ENCODE assay signal across 8 cellular contexts in genomic region chr1:200668514-200669313, GRCh38. TPM values are rescaled to one million over a fixed set of nuclear protein-coding genes. Genes with fewer than 3 reads are reported as not detected.
DNase-seq lines count a peak whose midpoint lies in the region; ATAC-seq and TF ChIP-seq lines count a peak whose summit lies in the region.

No MANE protein-coding gene starts in this region.

- no peak for TF ChIP-seq CTCF in A673 (conservative IDR thresholded peaks at IDR 0.05; ENCODE audit: low read depth, low read length)
- no peak for TF ChIP-seq CTCF in breast epithelium (IDR thresholded peaks at IDR 0.05)
- peak; percentile 11 for TF ChIP-seq CTCF in mucosa of descending colon (IDR thresholded peaks at IDR 0.05)

- POLR2A ChIA-PET in A673 (lab: Charles Lee; ENCODE audit: low non-redundant PET): interaction anchor here (0.5 to 0.8 kb wide), 4 partner anchors 14 to 490 kb away, joined by 3 to 14 read pairs (median 4); no protein-coding TSS in a partner anchor

- TSS peak; percentile 78 for BruUV-seq in A673 (replicated peaks; lab: Mats Ljungman, UMichigan)

- intact Hi-C loops in A673 (cut with micrococcal nuclease; ENCODE audit: unreplicated experiment) (no loop called here), breast epithelium (cut with DNase I; ENCODE audit: low total_unique reads) (no loop called here), mucosa of descending colon (cut with DNase I, micrococcal nuclease) (no loop called here)

- no peaks in the 10 kb centered on the region for H3K9me3 ChIP-seq in A673 (ENCODE audit: low read depth, low read length, poor library complexity, severe bottlenecking)
- no peaks in the 10 kb centered on the region for H3K9me3 ChIP-seq in HUES48 (ENCODE audit: control insufficient read depth, insufficient read depth, low read length)
- H3K9me3 ChIP-seq in breast epithelium: no peaks in the 10 kb centered on the region
- no peaks in the 10 kb centered on the region for H3K9me3 ChIP-seq in mucosa of descending colon

- H3K27ac ChIP-seq in A673 (ENCODE audit: low read depth, low read length, poor library complexity, severe bottlenecking) (peak overlapping the region; percentile 99), HUES48 (ENCODE audit: low read depth, low read length) (peak overlapping the region; percentile 100), breast epithelium (peak overlapping the region; percentile 97)

- H3K36me3 ChIP-seq in A673 (ENCODE audit: insufficient read depth, low read length, poor library complexity, severe bottlenecking) (peaks cover 6% of the 10 kb centered on the region), HUES48 (ENCODE audit: control insufficient read depth, insufficient read depth, low read length) (peaks cover 19% of the 10 kb centered on the region; the same call in 1 of the 2 replicates), breast epithelium (no peaks in the 10 kb centered on the region), mucosa of descending colon (ENCODE audit: low read depth) (peaks cover 3% of the 10 kb centered on the region)

- CTCF ChIA-PET in A673 (lab: Charles Lee): interaction anchor here (0.5 to 1.2 kb wide), 3 partner anchors 47 to 213 kb away, joined by 4 to 5 read pairs (median 5); no protein-coding TSS in a partner anchor

- ATAC-seq in mucosa of descending colon: no peak
- ATAC-seq in HG02938 (IDR thresholded peaks at IDR 0.05; ENCODE audit: unreplicated experiment): no peak
- no peak for ATAC-seq in GM19452 (IDR thresholded peaks at IDR 0.05; ENCODE audit: unreplicated experiment)
- no peak for ATAC-seq in HG02798 (IDR thresholded peaks at IDR 0.05; ENCODE audit: poor library complexity, unreplicated experiment)

- H3K4me1 ChIP-seq in A673 (ENCODE audit: insufficient read depth, low read length, poor library complexity, severe bottlenecking) (peaks cover 24% of the 10 kb centered on the region), HUES48 (ENCODE audit: control insufficient read depth, insufficient read depth, low read length) (peaks cover 18% of the 10 kb centered on the region), breast epithelium (peaks cover 0 to 5% of the 10 kb centered on the region in 2 donors), mucosa of descending colon (ENCODE audit: low read depth) (peaks cover 16% of the 10 kb centered on the region)

- DNase-seq in A673 (ENCODE audit: low spot score) (no peak), breast epithelium (ENCODE audit: low spot score in 2 of 2) (no peak), mucosa of descending colon (peak in 1 of 3 donors; percentile 18)
- no peak for DNase-seq in stimulated activated CD4-positive, alpha-beta T cell treated with anti-CD3 and anti-CD28 coated beads, Interleukin-12 subunit alpha, Interleukin-12 subunit beta, amount 100 ng/mL, for 4 hours

- H3K27me3 ChIP-seq in A673 (replicated peaks; ENCODE audit: insufficient read depth, low read depth, low read length, poor library complexity): no peaks in the 10 kb centered on the region
- H3K27me3 ChIP-seq in HUES48 (ENCODE audit: control insufficient read depth, insufficient read depth, low read length): no peaks in the 10 kb centered on the region
- no peaks in the 10 kb centered on the region for H3K27me3 ChIP-seq in breast epithelium

- H3K9ac ChIP-seq in HUES48 (ENCODE audit: low read depth, low read length): peak overlapping the region; percentile 96

- H3K4me3 ChIP-seq in A673 (ENCODE audit: low read depth, low read length, poor library complexity, severe bottlenecking): peak overlapping the region; percentile 69
- H3K4me3 ChIP-seq in HUES48 (ENCODE audit: low read depth, low read length): peak overlapping the region; percentile 92
- peak overlapping the region; percentile 72 to 93 (median 83) for H3K4me3 ChIP-seq in breast epithelium
- H3K4me3 ChIP-seq in mucosa of descending colon: peak overlapping the region; percentile 85

- TF ChIP-seq POLR2A in breast epithelium (IDR thresholded peaks at IDR 0.05): no peak

RNA-seq across cellular contexts. Expression of gene DDX59, which starts 1.0 kb away (rescaled TPM):
- 16.0 and 17.4 TPM in 2 replicates for total RNA-seq in A673 (2021)
- total RNA-seq in breast epithelium: 10 to 100 TPM; 23.6 to 30.1 (median 24.2) TPM
- 10 to 100 TPM; 17.7 to 28.5 (median 26.2) TPM for total RNA-seq in mucosa of descending colon

RNA-seq across cellular contexts. Expression of gene KIF14, which starts 48.2 kb away (rescaled TPM):
- total RNA-seq in A673 (2021) (37.6 and 39.7 TPM in 2 replicates), breast epithelium (under 1 TPM; under 0.01 to 0.64 (median 0.29) TPM), mucosa of descending colon (1 to 10 TPM in 1 of 3 donors, under 1 TPM in 2; 0.60 to 3.0 (median 0.81) TPM)
